In genomic region chr12:57842342-57843294, GRCh38 we compare ENCODE assay signal across 7 cellular contexts. TPM values are rescaled to one million over a fixed set of nuclear protein-coding genes. Genes with fewer than 3 reads are reported as not detected.
A peak's percentile ranks its signal among the peaks of the same experiment; 100 is the strongest.
DNase-seq lines count a peak whose midpoint lies in the region; ATAC-seq and TF ChIP-seq lines count a peak whose summit lies in the region.

No MANE protein-coding gene starts in this region.

- H3K27ac ChIP-seq in gastroesophageal sphincter: peak overlapping the region in 3 of 4 donors; percentile 97 to 100 (median 98)

- peaks cover 76% of the 10 kb centered on the region for H3K4me1 Mint-ChIP-seq in HFFc6 (ENCODE audit: low read depth)

- H3K27me3 Mint-ChIP-seq in HFFc6 (ENCODE audit: insufficient read depth): peaks cover 2% of the 10 kb centered on the region; the same call in 1 of the 2 replicates

- TF ChIP-seq EP300 in gastroesophageal sphincter (IDR thresholded peaks at IDR 0.05): no peak

- peak overlapping the region; percentile 95 to 98 for H3K4me3 ChIP-seq in gastroesophageal sphincter

- peak; percentile 17 for DNase-seq in HFFc6
- DNase-seq in activated CD4-positive, alpha-beta T cell treated with anti-CD3 and anti-CD28 coated beads for 4 hours: peak; percentile 30 to 33
- DNase-seq in stimulated activated CD4-positive, alpha-beta T cell treated with anti-CD3 and anti-CD28 coated beads, TNF-alpha, amount 100 ng/mL, for 24 hours (ENCODE audit: low read depth in 3 of 3): peak in 2 of 3 experiments; percentile 26 to 31
- no peak for DNase-seq in HuH-7.5 (ENCODE audit: low spot score)

- H3K4me1 ChIP-seq in gastroesophageal sphincter: peaks cover 19 to 75% (median 61%) of the 10 kb centered on the region in 3 donors

- WGBS in gastroesophageal sphincter (ENCODE audit: low coverage in 1 of 2), 2 donors: 12 to 17% methylated on average over 7 to 13 of the region's 14 CpGs

- no peaks in the 10 kb centered on the region for H3K27me3 ChIP-seq in gastroesophageal sphincter

- H3K36me3 Mint-ChIP-seq in HFFc6 (ENCODE audit: low read depth): peaks cover 5% of the 10 kb centered on the region; the same call in 1 of the 2 replicates

- TF ChIP-seq POLR2A in gastroesophageal sphincter (IDR thresholded peaks at IDR 0.05): no peak

- TF ChIP-seq CTCF in HFFc6 (IDR thresholded peaks at IDR 0.05): no peak
- TF ChIP-seq CTCF in gastroesophageal sphincter (IDR thresholded peaks at IDR 0.05): no peak

- peak overlapping the region; percentile 91 for H3K4me3 Mint-ChIP-seq in HFFc6

- peak overlapping the region; percentile 91 for H3K27ac Mint-ChIP-seq in HFFc6

- no peaks in the 10 kb centered on the region for H3K36me3 ChIP-seq in gastroesophageal sphincter

- ATAC-seq in gastroesophageal sphincter (no peak), GM21447 (IDR thresholded peaks at IDR 0.05; ENCODE audit: unreplicated experiment) (no peak), HG02970 (IDR thresholded peaks at IDR 0.05; ENCODE audit: low FRiP score, unreplicated experiment) (no peak)

- H3K9me3 Mint-ChIP-seq in HFFc6: no peaks in the 10 kb centered on the region

- no peaks in the 10 kb centered on the region for H3K9me3 ChIP-seq in gastroesophageal sphincter

RNA-seq across cellular contexts. Expression of gene CTDSP2, which starts 3.9 kb away (rescaled TPM):
- 100 to 1,000 TPM in 5 of 6 experiments, 10 to 100 TPM in 1; 99.2 to 128 (median 111) TPM for total RNA-seq in HFFc6 (2021; fragmentation: NEBNext Ultra II Directional; extraction: Animal tissue kit (Norgen Biotek cat#: 25700))
- 100 to 1,000 TPM; 151 to 190 (median 170) TPM for total RNA-seq in gastroesophageal sphincter

RNA-seq across cellular contexts. Expression of gene AVIL, which starts 24.1 kb away (rescaled TPM):
- 1 to 10 TPM in 1 of 6 experiments, under 1 TPM in 5; 0.14 to 1.1 (median 0.67) TPM for total RNA-seq in HFFc6 (2021; fragmentation: NEBNext Ultra II Directional; extraction: Animal tissue kit (Norgen Biotek cat#: 25700))
- total RNA-seq in gastroesophageal sphincter: 1 to 10 TPM; 1.4 to 9.3 (median 2.3) TPM
